ENCODE assay signal across 17 cellular contexts in genomic region chr4:183285886-183286285, GRCh38. TPM values are rescaled to one million over a fixed set of nuclear protein-coding genes. Genes with fewer than 3 reads are reported as not detected.
DNase-seq lines count a peak whose midpoint lies in the region; ATAC-seq and TF ChIP-seq lines count a peak whose summit lies in the region.
"Had no signal": no experiment of that assay in that cellular context is flagged by ENCODE, and none has a peak within 500 bp of the region (broad histone marks: within the 10 kb centered on the region; RNA-seq: fewer than 3 reads in every experiment).

No MANE protein-coding gene starts in this region.

- peaks cover 45% of the 10 kb centered on the region for H3K36me3 ChIP-seq in IMR-90 (ENCODE audit: control insufficient read depth, insufficient read depth, low read length)
- H3K36me3 ChIP-seq in neuronal stem cell (replicated peaks in 1 of 2; ENCODE audit: control insufficient read depth in 2 of 2, insufficient read depth in 2 of 2, low read length in 2 of 2): peaks cover 27 to 98% of the 10 kb centered on the region in 2 donors

- H3K9me3 ChIP-seq in IMR-90 (ENCODE audit: control insufficient read depth, insufficient read depth, low read length): no peaks in the 10 kb centered on the region
- H3K9me3 ChIP-seq in neuronal stem cell (replicated peaks in 1 of 2; ENCODE audit: control insufficient read depth in 2 of 2, insufficient read depth in 1 of 2, low read depth in 1 of 2, low read length in 2 of 2): no peaks in the 10 kb centered on the region

- H4K5ac ChIP-seq in IMR-90 (ENCODE audit: low read depth, low read length): no peak overlapping the region; the same call in 1 of the 2 replicates

- peak overlapping the region; percentile 24 for H2BK5ac ChIP-seq in IMR-90 (ENCODE audit: low read depth, low read length, poor library complexity, severe bottlenecking)
- H2BK5ac ChIP-seq in neuronal stem cell (ENCODE audit: low read length): no peak overlapping the region

- peaks cover 13% of the 10 kb centered on the region for H3K4me1 ChIP-seq in IMR-90 (ENCODE audit: control insufficient read depth, insufficient read depth, low read length)
- no peaks in the 10 kb centered on the region for H3K4me1 ChIP-seq in neuronal stem cell (ENCODE audit: control insufficient read depth in 2 of 2, insufficient read depth in 1 of 2, low read depth in 1 of 2, low read length in 2 of 2)
- H3K4me1 ChIP-seq: BLaER1 had no signal

- peak overlapping the region; percentile 17 for H2AK9ac ChIP-seq in IMR-90 (replicated peaks; ENCODE audit: low read depth, low read length, poor library complexity)

- intact Hi-C loops in Calu3 (cut with micrococcal nuclease; ENCODE audit: unreplicated experiment) (loop anchor here (2.0 to 10.0 kb wide), 2 partner anchors 49 to 113 kb away; no protein-coding TSS in a partner anchor), IMR-90 (cut with micrococcal nuclease) (loop anchor here (1.0 kb wide), 2 partner anchors 22 to 112 kb away; no protein-coding TSS in a partner anchor)

- TF ChIP-seq CTCF in Calu3 (IDR thresholded peaks at IDR 0.05; ENCODE audit: unreplicated experiment) (no peak), IMR-90 (conservative IDR thresholded peaks at IDR 0.05; ENCODE audit: low read depth, low read length) (no peak)

- H3K79me1 ChIP-seq in IMR-90 (ENCODE audit: low read depth in 1 of 2, low read length in 2 of 2): peaks cover 0 to 19% of the 10 kb centered on the region in 2 experiments; a peak in 2 of 4 replicates
- H3K79me1 ChIP-seq in neuronal stem cell (ENCODE audit: low read depth, low read length): no peaks in the 10 kb centered on the region

- H2BK12ac ChIP-seq in neuronal stem cell (ENCODE audit: low read length): peak overlapping the region; percentile 73

- TF ChIP-seq POLR2A in IMR-90 (IDR thresholded peaks at IDR 0.05; ENCODE audit: low read depth, low read length): no peak

- H4K8ac ChIP-seq in IMR-90 (ENCODE audit: low read depth in 2 of 2, low read length in 2 of 2): peak overlapping the region in 1 of 2 experiments; percentile 47; a peak in 1 of 4 replicates
- no peak overlapping the region for H4K8ac ChIP-seq in neuronal stem cell (ENCODE audit: low read depth, low read length)

- TF ChIP-seq RAD21 in IMR-90 (IDR thresholded peaks at IDR 0.05; ENCODE audit: low read length): no peak

- H4K20me1 ChIP-seq in IMR-90 (ENCODE audit: insufficient read depth, low read length): peaks cover 4% of the 10 kb centered on the region; the same call in 1 of the 2 replicates
- H4K20me1 ChIP-seq: BLaER1 had no signal

- peak overlapping the region; percentile 62; the same call in 1 of the 2 replicates for H2BK20ac ChIP-seq in IMR-90 (ENCODE audit: low read depth, low read length)

- no peak overlapping the region for H3K4me3 Mint-ChIP-seq in Calu3 (ENCODE audit: low read depth, unreplicated experiment)
- no peak overlapping the region for H3K4me3 Mint-ChIP-seq in activated naive CD4-positive, alpha-beta T cell treated with anti-CD3 and anti-CD28 coated beads, Interleukin-2, amount 10 ng/mL, durations not matched to agents 7 days and 5 days
- H3K4me3 Mint-ChIP-seq: CD14-positive monocyte; CD4-positive, alpha-beta memory T cell had no signal

- H3K27ac Mint-ChIP-seq in Calu3 (ENCODE audit: unreplicated experiment): peak overlapping the region; percentile 65
- no peak overlapping the region for H3K27ac Mint-ChIP-seq in activated naive CD4-positive, alpha-beta T cell treated with anti-CD3 and anti-CD28 coated beads, Interleukin-2, amount 10 ng/mL, durations not matched to agents 7 days and 5 days

- H3K56ac ChIP-seq in IMR-90 (ENCODE audit: extremely low read depth, insufficient read depth, low read length): no peak overlapping the region

- H3K9me3 Mint-ChIP-seq in Calu3 (ENCODE audit: low read depth, unreplicated experiment): no peaks in the 10 kb centered on the region
- no peaks in the 10 kb centered on the region for H3K9me3 Mint-ChIP-seq in activated naive CD4-positive, alpha-beta T cell treated with anti-CD3 and anti-CD28 coated beads, Interleukin-2, amount 10 ng/mL, durations not matched to agents 7 days and 5 days
- H3K9me3 Mint-ChIP-seq: CD4-positive, alpha-beta memory T cell had no signal

- ATAC-seq in IMR-90 (ENCODE audit: low read depth): no peak
- ATAC-seq in left lobe of liver: peak; percentile 54
- no peak for ATAC-seq in HG02678 (IDR thresholded peaks at IDR 0.05; ENCODE audit: unreplicated experiment)
- no peak for ATAC-seq in GM21717 (IDR thresholded peaks at IDR 0.05; ENCODE audit: unreplicated experiment)

- dilution Hi-C loops in IMR-90 (cut with HindIII; ENCODE audit: low sequenced_read_pairs, unreplicated experiment): no loop called here

- H3K27ac ChIP-seq in IMR-90 (ENCODE audit: insufficient read depth, low read length) (no peak overlapping the region), neuronal stem cell (replicated peaks; ENCODE audit: low read length) (no peak overlapping the region)
- H3K27ac ChIP-seq: BLaER1, GM23248 had no signal

- POLR2A ChIA-PET in IMR-90 (lab: Charles Lee; ENCODE audit: unreplicated experiment): no interaction called here

- H2AFZ ChIP-seq in IMR-90 (replicated peaks; ENCODE audit: low read length, poor library complexity) (no peak overlapping the region), neuronal stem cell (ENCODE audit: low read length) (no peak overlapping the region)
- H2AFZ ChIP-seq: GM23248 had no signal

- no peaks in the 10 kb centered on the region for H3K27me3 Mint-ChIP-seq in Calu3 (ENCODE audit: unreplicated experiment)
- H3K27me3 Mint-ChIP-seq in activated naive CD4-positive, alpha-beta T cell treated with anti-CD3 and anti-CD28 coated beads, Interleukin-2, amount 10 ng/mL, durations not matched to agents 7 days and 5 days: no peaks in the 10 kb centered on the region
- H3K27me3 Mint-ChIP-seq: CD4-positive, alpha-beta memory T cell had no signal

- in situ Hi-C loops in IMR-90 (cut with MboI; ENCODE audit: low sequenced_read_pairs): no loop called here

- WGBS in IMR-90 (ENCODE audit: extremely low coverage in 2 of 2, insufficient read length in 1 of 2), 2 experiments: 92% methylated on average over 6 of the region's 7 CpGs; no CpG with 5 or more reads in 1 of the 2 experiments
- WGBS in neuronal stem cell (ENCODE audit: extremely low coverage in 2 of 2, insufficient read length in 2 of 2, insufficient replicate concordance in 1 of 2), 2 donors: no CpG with 5 or more reads among the region's 7 CpGs

- DNase-seq in Calu3: no peak
- no peak for DNase-seq in IMR-90
- DNase-seq in left lobe of liver (ENCODE audit: low spot score): no peak
- no peak for DNase-seq in neuronal stem cell (ENCODE audit: low spot score)
- no peak for DNase-seq in activated naive CD4-positive, alpha-beta T cell treated with anti-CD3 and anti-CD28 coated beads, Interleukin-2, amount 10 ng/mL, durations not matched to agents 7 days and 5 days
- DNase-seq: 8988T; CD4-positive, alpha-beta memory T cell; DMS79 treated with DMSO at 0.1 percent for 48 hours; GF-D8; GM23248; HCEC 1CT had no signal

- H4K91ac ChIP-seq in IMR-90 (ENCODE audit: insufficient read depth, low read depth, low read length) (peak overlapping the region; percentile 47; the same call in 1 of the 2 replicates), neuronal stem cell (ENCODE audit: low read depth, low read length, poor library complexity) (no peak overlapping the region)

- H3K4me3 ChIP-seq in IMR-90 (ENCODE audit: insufficient read depth, low read depth, low read length) (no peak overlapping the region), neuronal stem cell (ENCODE audit: low read length in 2 of 2) (no peak overlapping the region)
- H3K4me3 ChIP-seq: BLaER1, GM23248 had no signal

- H3K9me1 ChIP-seq in IMR-90 (ENCODE audit: insufficient read depth, low read length): peaks cover 24% of the 10 kb centered on the region

- H3K4ac ChIP-seq in IMR-90 (ENCODE audit: low read depth, low read length) (peak overlapping the region; percentile 61), neuronal stem cell (ENCODE audit: low read length) (no peak overlapping the region)

- H2BK15ac ChIP-seq in IMR-90 (ENCODE audit: low read depth, low read length): no peak overlapping the region
- H2BK15ac ChIP-seq in neuronal stem cell (ENCODE audit: low read length): no peak overlapping the region

- CTCF ChIA-PET in Calu3 (lab: Charles Lee) (interaction anchor here (0.6 kb wide), 1 partner anchor 1716 kb away, joined by 3 read pairs; no protein-coding TSS in a partner anchor), IMR-90 (lab: Yijun Ruan, JAX) (no interaction called here)
- CTCF ChIA-PET in activated naive CD4-positive, alpha-beta T cell treated with anti-CD3 and anti-CD28 coated beads, Interleukin-2, amount 10 ng/mL, durations not matched to agents 7 days and 5 days (lab: Charles Lee): no interaction called here

- no peaks in the 10 kb centered on the region for H3K36me3 Mint-ChIP-seq in Calu3 (ENCODE audit: insufficient read depth, unreplicated experiment)
- no peaks in the 10 kb centered on the region for H3K36me3 Mint-ChIP-seq in activated naive CD4-positive, alpha-beta T cell treated with anti-CD3 and anti-CD28 coated beads, Interleukin-2, amount 10 ng/mL, durations not matched to agents 7 days and 5 days

- BruUV-seq in Calu3 (replicated peaks; lab: Mats Ljungman, UMichigan) (no TSS peak), IMR-90 (replicated peaks; lab: Mats Ljungman, UMichigan) (no TSS peak)

- no peak overlapping the region for H3K9ac ChIP-seq in IMR-90 (ENCODE audit: low read depth, low read length)
- H3K9ac ChIP-seq in neuronal stem cell (ENCODE audit: low read depth, low read length, poor library complexity): no peak overlapping the region
- H3K9ac ChIP-seq: BLaER1, GM23248 had no signal

- peaks cover 48% of the 10 kb centered on the region for H3K4me1 Mint-ChIP-seq in Calu3 (ENCODE audit: low read depth, unreplicated experiment)
- no peaks in the 10 kb centered on the region for H3K4me1 Mint-ChIP-seq in activated naive CD4-positive, alpha-beta T cell treated with anti-CD3 and anti-CD28 coated beads, Interleukin-2, amount 10 ng/mL, durations not matched to agents 7 days and 5 days
- H3K4me1 Mint-ChIP-seq: CD14-positive monocyte; CD4-positive, alpha-beta memory T cell had no signal

- H3K14ac ChIP-seq in IMR-90 (replicated peaks; ENCODE audit: low read depth, low read length) (peak overlapping the region; percentile 52; the same call in 1 of the 2 replicates), neuronal stem cell (ENCODE audit: low read length) (no peak overlapping the region)

- H3K4me2 ChIP-seq in IMR-90 (ENCODE audit: low read depth, low read length) (no peak overlapping the region), neuronal stem cell (ENCODE audit: insufficient read depth, low read length, poor library complexity, severe bottlenecking) (no peak overlapping the region)
- H3K4me2 ChIP-seq: BLaER1 had no signal

- H2AK5ac ChIP-seq in IMR-90 (ENCODE audit: low read depth, low read length): peak overlapping the region; percentile 17; the same call in 1 of the 2 replicates
- no peak overlapping the region for H2AK5ac ChIP-seq in neuronal stem cell (ENCODE audit: low read depth, low read length)

- H3K23ac ChIP-seq in IMR-90 (ENCODE audit: low read depth, low read length) (peak overlapping the region; percentile 23; the same call in 1 of the 2 replicates), neuronal stem cell (ENCODE audit: low read depth, low read length, poor library complexity) (peak overlapping the region; percentile 76)

- H3K18ac ChIP-seq in IMR-90 (ENCODE audit: low read depth, low read length) (no peak overlapping the region), neuronal stem cell (ENCODE audit: low read length) (no peak overlapping the region)

- H2BK120ac ChIP-seq in IMR-90 (ENCODE audit: low read depth, low read length): peak overlapping the region; percentile 27; the same call in 1 of the 2 replicates
- H2BK120ac ChIP-seq in neuronal stem cell (ENCODE audit: low read depth, low read length): no peak overlapping the region

- H3K27me3 ChIP-seq in IMR-90 (ENCODE audit: control insufficient read depth, insufficient read depth, low read length) (no peaks in the 10 kb centered on the region), neuronal stem cell (ENCODE audit: control insufficient read depth in 3 of 3, insufficient read depth in 3 of 3, low read depth in 1 of 3, low read length in 3 of 3) (no peaks in the 10 kb centered on the region)
- H3K27me3 ChIP-seq: BLaER1 had no signal

RNA-seq across cellular contexts. Expression of gene CLDN22, which starts 34.2 kb away (rescaled TPM):
- total RNA-seq in Calu3 (2022) (not detected in 2 replicates), IMR-90 (2012; rRNA removed) (not detected in 2 replicates), left lobe of liver (not detected)
- not detected in 2 replicates for polyA plus RNA-seq in IMR-90 (2012; rRNA removed)
- not detected in 2 replicates for polyA plus RNA-seq in IMR-90 (2012; cell fraction: cytosol; rRNA removed)
- 0.03 TPM in 1 of 2 replicates, not detected in the other for polyA plus RNA-seq in IMR-90 (2012; cell fraction: nucleus; rRNA removed; ENCODE audit: low replicate concordance)
- not detected for polyA plus RNA-seq in neuronal stem cell (2013, experiment 1 of 2)
- not detected for polyA plus RNA-seq in neuronal stem cell (2013, experiment 2 of 2)
- total RNA-seq: A673; CD4-positive, alpha-beta memory T cell; GM23248 had no signal
- polyA plus RNA-seq: AG04450; CD14-positive monocyte; CD4-positive, alpha-beta memory T cell; GM23248 had no signal

RNA-seq across cellular contexts. Expression of gene CLDN24, which starts 36.3 kb away (rescaled TPM):
- total RNA-seq in Calu3 (2022) (not detected in 2 replicates), IMR-90 (2012; rRNA removed) (not detected in 2 replicates), left lobe of liver (not detected)
- not detected in 2 replicates for polyA plus RNA-seq in IMR-90 (2012; rRNA removed)
- not detected in 2 replicates for polyA plus RNA-seq in IMR-90 (2012; cell fraction: cytosol; rRNA removed)
- not detected in 2 replicates for polyA plus RNA-seq in IMR-90 (2012; cell fraction: nucleus; rRNA removed; ENCODE audit: low replicate concordance)
- polyA plus RNA-seq in neuronal stem cell (2013, experiment 1 of 2): not detected
- polyA plus RNA-seq in neuronal stem cell (2013, experiment 2 of 2): not detected
- total RNA-seq: A673; CD4-positive, alpha-beta memory T cell; GM23248 had no signal
- polyA plus RNA-seq: AG04450; CD14-positive monocyte; CD4-positive, alpha-beta memory T cell; GM23248 had no signal
